ENCODE assay signal across 16 cellular contexts in genomic region chr19:55473613-55474012, GRCh38. TPM values are rescaled to one million over a fixed set of nuclear protein-coding genes. Genes with fewer than 3 reads are reported as not detected.
DNase-seq lines count a peak whose midpoint lies in the region; TF ChIP-seq lines count a peak whose summit lies in the region.
"Had no signal": no experiment of that assay in that cellular context is flagged by ENCODE, and none has a peak within 500 bp of the region (broad histone marks: within the 10 kb centered on the region; RNA-seq: fewer than 3 reads in every experiment).

No MANE protein-coding gene starts in this region.

- H3K4me1 Mint-ChIP-seq in endothelial cell (ENCODE audit: unreplicated experiment) = peaks cover 9% of the 10 kb centered on the region

- H3K9me3 ChIP-seq in HUES6 (ENCODE audit: control insufficient read depth, insufficient read depth, low read depth, low read length) (no peaks in the 10 kb centered on the region), skeletal muscle tissue (ENCODE audit: control insufficient read depth in 3 of 3, low read length in 3 of 3) (no peaks in the 10 kb centered on the region)
- H3K9me3 ChIP-seq: lower lobe of right lung had no signal

- TF ChIP-seq CTCF in choroid plexus epithelial cell (conservative IDR thresholded peaks at IDR 0.05; ENCODE audit: low read depth, low read length) (no peak), endothelial cell (IDR thresholded peaks at IDR 0.05; ENCODE audit: unreplicated experiment) (no peak)

- H3K27me3 Mint-ChIP-seq in endothelial cell (ENCODE audit: unreplicated experiment) = peaks cover 22% of the 10 kb centered on the region
- H3K27me3 Mint-ChIP-seq: activated B cell treated with CpG ODN at 0.5 μM for 24 hours; activated T-cell treated with anti-CD3 and anti-CD28 coated beads, Interleukin-2, amount 50 U/mL, for 24 hours; effector memory CD8-positive, alpha-beta T cell had no signal

- H3K27ac ChIP-seq in HUES6 (ENCODE audit: low read depth, low read length) (peak overlapping the region; percentile 44; the same call in 1 of the 2 replicates), skeletal muscle tissue (ENCODE audit: low read depth, low read length) (peak overlapping the region; percentile 44)
- H3K27ac ChIP-seq: lower lobe of right lung, parathyroid adenoma had no signal

- H3K9me3 Mint-ChIP-seq in endothelial cell (ENCODE audit: unreplicated experiment) = no peaks in the 10 kb centered on the region
- H3K9me3 Mint-ChIP-seq: activated B cell treated with CpG ODN at 0.5 μM for 24 hours; activated T-cell treated with anti-CD3 and anti-CD28 coated beads, Interleukin-2, amount 50 U/mL, for 24 hours; effector memory CD8-positive, alpha-beta T cell had no signal

- H3K36me3 Mint-ChIP-seq in endothelial cell (ENCODE audit: low read depth, unreplicated experiment) = peaks cover 9% of the 10 kb centered on the region

- H3K4me3 Mint-ChIP-seq in endothelial cell (ENCODE audit: unreplicated experiment) = no peak overlapping the region
- H3K4me3 Mint-ChIP-seq: activated B cell treated with CpG ODN at 0.5 μM for 24 hours; activated T-cell treated with anti-CD3 and anti-CD28 coated beads, Interleukin-2, amount 50 U/mL, for 24 hours; effector memory CD8-positive, alpha-beta T cell had no signal

- H3K4me3 ChIP-seq in HUES6 (ENCODE audit: low read depth, low read length) (peak overlapping the region; percentile 27; the same call in 1 of the 2 replicates), choroid plexus epithelial cell (ENCODE audit: low read depth, low read length) (no peak overlapping the region), skeletal muscle tissue (ENCODE audit: low read length in 3 of 3) (no peak overlapping the region)
- H3K4me3 ChIP-seq: lower lobe of right lung had no signal

- H3K4me1 ChIP-seq in HUES6 (ENCODE audit: control insufficient read depth, insufficient read depth, low read length) = peaks cover 26% of the 10 kb centered on the region
- peaks cover 22 to 25% (median 22%) of the 10 kb centered on the region in 3 donors for H3K4me1 ChIP-seq in skeletal muscle tissue (ENCODE audit: control insufficient read depth in 3 of 3, insufficient read depth in 3 of 3, low read length in 3 of 3)

- H3K36me3 ChIP-seq in HUES6 (ENCODE audit: control insufficient read depth, insufficient read depth, low read length) (no peaks in the 10 kb centered on the region), skeletal muscle tissue (ENCODE audit: control insufficient read depth in 3 of 3, insufficient read depth in 3 of 3, low read length in 3 of 3) (no peaks in the 10 kb centered on the region)
- H3K36me3 ChIP-seq: lower lobe of right lung had no signal

- DNase-seq in choroid plexus epithelial cell (ENCODE audit: low read depth) = peak; percentile 60
- no peak for DNase-seq in endothelial cell (ENCODE audit: low spot score)
- no peak for DNase-seq in activated CD8-positive, alpha-beta memory T cell treated with anti-CD3 and anti-CD28 coated beads for 24 hours
- no peak for DNase-seq in stimulated activated CD4-positive, alpha-beta T cell treated with anti-CD3 and anti-CD28 coated beads, Interleukin-2, amount 100 ng/mL, for 48 hours
- DNase-seq: activated B cell treated with CpG ODN at 0.5 μM for 24 hours; activated T-cell treated with anti-CD3 and anti-CD28 coated beads, Interleukin-2, amount 50 U/mL, for 24 hours; anterior cingulate cortex; effector memory CD8-positive, alpha-beta T cell; glutamatergic neuron; lower lobe of right lung; NCI-H1417; NCI-H748 treated with DMSO at 0.1 percent for 48 hours; substantia nigra had no signal

- H3K27ac Mint-ChIP-seq in endothelial cell (ENCODE audit: unreplicated experiment) = no peak overlapping the region
- H3K27ac Mint-ChIP-seq: activated B cell treated with CpG ODN at 0.5 μM for 24 hours; activated T-cell treated with anti-CD3 and anti-CD28 coated beads, Interleukin-2, amount 50 U/mL, for 24 hours; effector memory CD8-positive, alpha-beta T cell had no signal

- H3K27me3 ChIP-seq in HUES6 (ENCODE audit: control insufficient read depth, insufficient read depth, low read length) (no peaks in the 10 kb centered on the region), skeletal muscle tissue (ENCODE audit: control insufficient read depth in 3 of 3, insufficient read depth in 3 of 3, low read length in 3 of 3) (no peaks in the 10 kb centered on the region)

- peak overlapping the region; percentile 59 for H3K9ac ChIP-seq in HUES6 (ENCODE audit: low read length)
- peak overlapping the region in 1 of 3 donors; percentile 50 for H3K9ac ChIP-seq in skeletal muscle tissue (ENCODE audit: low read depth in 1 of 3, low read length in 3 of 3)
- H3K9ac ChIP-seq: parathyroid adenoma had no signal

RNA-seq across cellular contexts. Expression of gene ZNF628, which starts 2.8 kb away (rescaled TPM):
- total RNA-seq in skeletal muscle tissue (0.52 TPM), endothelial cell (ENCODE audit: unreplicated experiment) (8.7 TPM)

RNA-seq across cellular contexts. Expression of gene C19orf85, which starts 9.1 kb away (rescaled TPM):
- total RNA-seq in skeletal muscle tissue = not detected
- not detected for total RNA-seq in endothelial cell (ENCODE audit: unreplicated experiment)
- total RNA-seq: activated B cell treated with CpG ODN at 0.5 μM for 24 hours, lower lobe of right lung had no signal

RNA-seq across cellular contexts. Expression of gene NAT14, which starts 11.4 kb away (rescaled TPM):
- total RNA-seq in skeletal muscle tissue = 8.4 TPM
- total RNA-seq in endothelial cell (ENCODE audit: unreplicated experiment) = 37.7 TPM

RNA-seq across cellular contexts. Expression of gene ISOC2, which starts 12.2 kb away (rescaled TPM):
- total RNA-seq in skeletal muscle tissue = 25.1 TPM
- total RNA-seq in endothelial cell (ENCODE audit: unreplicated experiment) = 20.2 TPM

RNA-seq across cellular contexts. Expression of gene SSC5D, which starts 14.6 kb away (rescaled TPM):
- total RNA-seq in skeletal muscle tissue (17.7 TPM), endothelial cell (ENCODE audit: unreplicated experiment) (0.95 TPM)
